In genomic region chrX:41105005-41105404, GRCh38 we compare ENCODE assay signal across 16 cellular contexts.
"Had no signal": no experiment of that assay in that cellular context is flagged by ENCODE, and none has a peak within 500 bp of the region (broad histone marks: within the 10 kb centered on the region; RNA-seq: fewer than 3 reads in every experiment).

No MANE protein-coding gene starts in this region.

- H3K27ac Mint-ChIP-seq: activated CD4-positive, alpha-beta T cell treated with anti-CD3 and anti-CD28 coated beads, Interleukin-2, amount 10 ng/mL, durations not matched to agents 24 days and 14 days; progenitor cell of endocrine pancreas; stimulated activated naive B cell treated with anti-CD40 and anti-IgM and Interleukin-4, amounts not matched to agents 10 μg/mL and 1 μg/mL and 100 μg/mL, for 72 hours had no signal

- H3K9me3 ChIP-seq: colonic mucosa, lower lobe of right lung had no signal

- H3K27ac ChIP-seq: colonic mucosa, foreskin keratinocyte, hepatocyte, lower lobe of right lung had no signal

- H3K27me3 ChIP-seq: colonic mucosa, foreskin keratinocyte, hepatocyte had no signal

- DNase-seq: activated CD4-positive, alpha-beta T cell treated with anti-CD3 and anti-CD28 coated beads, Interleukin-2, amount 10 ng/mL, durations not matched to agents 24 days and 14 days; activated CD4-positive, CD25-positive, alpha-beta regulatory T cell; activated gamma-delta T cell; anterior cingulate cortex; central memory CD4-positive, alpha-beta T cell; colonic mucosa; foreskin keratinocyte; islet precursor cell; left colon; lower lobe of right lung; stimulated activated naive B cell treated with anti-CD40 and anti-IgM and Interleukin-4, amounts not matched to agents 10 μg/mL and 1 μg/mL and 100 μg/mL, for 72 hours; T-helper 1 cell; T-helper 9 cell had no signal

- H3K27me3 Mint-ChIP-seq: activated CD4-positive, alpha-beta T cell treated with anti-CD3 and anti-CD28 coated beads, Interleukin-2, amount 10 ng/mL, durations not matched to agents 24 days and 14 days; brain; progenitor cell of endocrine pancreas; stimulated activated naive B cell treated with anti-CD40 and anti-IgM and Interleukin-4, amounts not matched to agents 10 μg/mL and 1 μg/mL and 100 μg/mL, for 72 hours had no signal

- ATAC-seq: foreskin keratinocyte; left colon; lower lobe of right lung; stimulated activated naive B cell treated with anti-CD40 and anti-IgM and Interleukin-4, amounts not matched to agents 10 μg/mL and 1 μg/mL and 100 μg/mL, for 72 hours had no signal

- H3K9me3 Mint-ChIP-seq: activated CD4-positive, alpha-beta T cell treated with anti-CD3 and anti-CD28 coated beads, Interleukin-2, amount 10 ng/mL, durations not matched to agents 24 days and 14 days had no signal

- H3K36me3 ChIP-seq: colonic mucosa, lower lobe of right lung had no signal

- H3K4me1 ChIP-seq: colonic mucosa had no signal

- H3K4me3 ChIP-seq: colonic mucosa, hepatocyte, lower lobe of right lung had no signal

- H3K4me3 Mint-ChIP-seq: activated CD4-positive, alpha-beta T cell treated with anti-CD3 and anti-CD28 coated beads, Interleukin-2, amount 10 ng/mL, durations not matched to agents 24 days and 14 days; brain; stimulated activated naive B cell treated with anti-CD40 and anti-IgM and Interleukin-4, amounts not matched to agents 10 μg/mL and 1 μg/mL and 100 μg/mL, for 72 hours had no signal
